In the genomic region with DNA sequence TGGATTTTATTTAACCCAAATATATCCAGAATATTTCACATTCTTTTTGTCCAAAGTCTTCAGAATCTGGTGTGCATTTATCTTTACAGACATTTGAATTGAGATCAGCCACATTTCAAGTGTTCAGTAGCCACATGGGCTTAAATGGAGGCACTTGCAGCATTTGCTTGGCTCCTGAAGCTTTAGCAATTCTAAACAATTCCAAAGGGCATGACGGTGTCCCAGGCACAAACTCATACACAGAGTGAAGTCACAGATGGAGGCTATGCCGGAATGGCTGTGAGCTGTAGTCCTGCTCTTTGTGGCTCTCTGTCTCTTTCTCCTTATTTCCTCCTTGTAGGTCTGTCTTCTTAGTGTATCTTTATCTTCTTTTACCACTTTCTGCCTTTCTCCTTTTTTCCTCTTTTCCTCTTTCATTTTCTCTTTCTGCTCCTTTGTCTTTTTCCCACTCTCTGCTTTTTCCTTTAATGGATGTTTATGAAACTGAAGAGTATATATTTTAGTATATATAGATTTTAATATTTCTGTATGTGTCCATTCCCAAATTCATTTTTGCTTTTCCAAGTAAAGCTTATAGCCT, we compare ENCODE assay signal across 25 cellular contexts. TPM values are rescaled to one million over a fixed set of nuclear protein-coding genes. Genes with fewer than 3 reads are reported as not detected.
DNase-seq lines count a peak whose midpoint lies in the region; ATAC-seq and TF ChIP-seq lines count a peak whose summit lies in the region.
"Had no signal": no experiment of that assay in that cellular context is flagged by ENCODE, and none has a peak within 500 bp of the region (broad histone marks: within the 10 kb centered on the region; RNA-seq: fewer than 3 reads in every experiment).

No MANE protein-coding gene starts in this region.

- H3K27ac Mint-ChIP-seq in activated CD4-positive, alpha-beta T cell treated with anti-CD3 and anti-CD28 coated beads, Interleukin-2, amount 10 ng/mL, durations not matched to agents 24 days and 14 days, result peak overlapping the region; percentile 14
- H3K27ac Mint-ChIP-seq in activated naive CD8-positive, alpha-beta T cell treated with anti-CD3 and anti-CD28 coated beads for 36 hours, result peak overlapping the region; percentile 91
- H3K27ac Mint-ChIP-seq: GM23338 had no signal

- H3K36me3 ChIP-seq in right lobe of liver (no peaks in the 10 kb centered on the region), tibial artery (peaks cover 0 to 18% (median 0%) of the 10 kb centered on the region in 3 donors)

- H3K27me3 ChIP-seq in right lobe of liver, result no peaks in the 10 kb centered on the region
- no peaks in the 10 kb centered on the region for H3K27me3 ChIP-seq in tibial artery

- peaks cover 0 to 54% (median 10%) of the 10 kb centered on the region in 4 donors for H3K4me1 ChIP-seq in right lobe of liver
- H3K4me1 ChIP-seq in tibial artery, result peaks cover 0 to 57% (median 25%) of the 10 kb centered on the region in 4 donors

- H3K9me3 ChIP-seq in right lobe of liver, result no peaks in the 10 kb centered on the region
- no peaks in the 10 kb centered on the region for H3K9me3 ChIP-seq in tibial artery

- TF ChIP-seq POLR2A in right lobe of liver (IDR thresholded peaks at IDR 0.05), result peak; percentile 27

- TF ChIP-seq CTCF in right lobe of liver (IDR thresholded peaks at IDR 0.05) (no peak), tibial artery (IDR thresholded peaks at IDR 0.05) (no peak)

- H3K9me3 Mint-ChIP-seq in activated CD4-positive, alpha-beta T cell treated with anti-CD3 and anti-CD28 coated beads, Interleukin-2, amount 10 ng/mL, durations not matched to agents 24 days and 14 days, result no peaks in the 10 kb centered on the region
- no peaks in the 10 kb centered on the region for H3K9me3 Mint-ChIP-seq in activated naive CD8-positive, alpha-beta T cell treated with anti-CD3 and anti-CD28 coated beads for 36 hours
- H3K9me3 Mint-ChIP-seq: CD4-positive, alpha-beta memory T cell; GM23338 had no signal

- WGBS in right lobe of liver (ENCODE audit: insufficient coverage, low coverage, low lambda C conversion rate, missing lambda C conversion rate), result no CpG with 5 or more reads among the region's 2 CpGs

- intact Hi-C loops in activated CD4-positive, alpha-beta T cell treated with anti-CD3 and anti-CD28 coated beads, Interleukin-2, amount 10 ng/mL, durations not matched to agents 24 days and 14 days (cut with micrococcal nuclease), result no loop called here
- intact Hi-C loops in right lobe of liver (cut with DNase I), result no loop called here
- intact Hi-C loops in tibial artery (cut with DNase I; ENCODE audit: low total_unique reads), result loop anchor here (10.0 kb wide), 1 partner anchor 171 kb away; no protein-coding TSS in a partner anchor

- no peaks in the 10 kb centered on the region for H3K27me3 Mint-ChIP-seq in activated CD4-positive, alpha-beta T cell treated with anti-CD3 and anti-CD28 coated beads, Interleukin-2, amount 10 ng/mL, durations not matched to agents 24 days and 14 days
- H3K27me3 Mint-ChIP-seq in activated naive CD8-positive, alpha-beta T cell treated with anti-CD3 and anti-CD28 coated beads for 36 hours, result no peaks in the 10 kb centered on the region
- H3K27me3 Mint-ChIP-seq: CD4-positive, alpha-beta memory T cell had no signal

- peak overlapping the region; percentile 49 to 77 (median 72) for H3K27ac ChIP-seq in right lobe of liver
- peak overlapping the region; percentile 57 to 82 for H3K27ac ChIP-seq in tibial artery
- H3K27ac ChIP-seq: 22Rv1, PC-9, WERI-Rb-1 had no signal

- no peak for DNase-seq in activated CD4-positive, alpha-beta T cell treated with anti-CD3 and anti-CD28 coated beads, Interleukin-2, amount 10 ng/mL, durations not matched to agents 24 days and 14 days
- no peak for DNase-seq in activated CD4-positive, alpha-beta T cell treated with anti-CD3 and anti-CD28 coated beads, Interleukin-2, amount 50 U/mL, for 4 hours
- no peak for DNase-seq in activated naive CD8-positive, alpha-beta T cell treated with anti-CD3 and anti-CD28 coated beads for 36 hours
- DNase-seq in right lobe of liver (peak in 2 of 3 donors; percentile 22 to 51), tibial artery (no peak), DMS 273 (lab: John Stamatoyannopoulos, UW; ENCODE audit: unreplicated experiment) (no peak)
- DNase-seq in activated CD4-positive, alpha-beta T cell treated with anti-CD3 and anti-CD28 coated beads for 48 hours, result no peak
- DNase-seq: activated CD4-positive, alpha-beta T cell treated with anti-CD3 and anti-CD28 coated beads, Interleukin-2, amount 50 U/mL, for 1 hour; activated CD8-positive, alpha-beta memory T cell treated with anti-CD3 and anti-CD28 coated beads, Interleukin-2, amount 50 U/mL, for 48 hours; activated effector memory CD4-positive, alpha-beta T cell treated with anti-CD3 and anti-CD28 coated beads, Interleukin-2, amount 50 U/mL, for 16 hours; anterior cingulate cortex; caudate nucleus; CD4-positive, alpha-beta memory T cell; GDM1; head of caudate nucleus; KBM-7; kidney glomerular epithelial cell; mammary epithelial cell; NCI-H510A treated with DMSO at 0.1 percent for 48 hours; PC-9; SHP77; WERI-Rb-1 had no signal

- peaks cover 34% of the 10 kb centered on the region for H3K4me1 Mint-ChIP-seq in activated CD4-positive, alpha-beta T cell treated with anti-CD3 and anti-CD28 coated beads, Interleukin-2, amount 10 ng/mL, durations not matched to agents 24 days and 14 days
- peaks cover 87% of the 10 kb centered on the region for H3K4me1 Mint-ChIP-seq in activated naive CD8-positive, alpha-beta T cell treated with anti-CD3 and anti-CD28 coated beads for 36 hours

- no peak overlapping the region for H3K4me3 Mint-ChIP-seq in activated CD4-positive, alpha-beta T cell treated with anti-CD3 and anti-CD28 coated beads, Interleukin-2, amount 10 ng/mL, durations not matched to agents 24 days and 14 days
- no peak overlapping the region for H3K4me3 Mint-ChIP-seq in activated naive CD8-positive, alpha-beta T cell treated with anti-CD3 and anti-CD28 coated beads for 36 hours
- H3K4me3 Mint-ChIP-seq: CD4-positive, alpha-beta memory T cell; GM23338 had no signal

- H3K36me3 Mint-ChIP-seq in activated CD4-positive, alpha-beta T cell treated with anti-CD3 and anti-CD28 coated beads, Interleukin-2, amount 10 ng/mL, durations not matched to agents 24 days and 14 days (ENCODE audit: low read depth), result peaks cover 31% of the 10 kb centered on the region
- H3K36me3 Mint-ChIP-seq in activated naive CD8-positive, alpha-beta T cell treated with anti-CD3 and anti-CD28 coated beads for 36 hours, result peaks cover 45% of the 10 kb centered on the region

- ATAC-seq in right lobe of liver, result peak; percentile 55 to 66 (median 58)
- no peak for ATAC-seq in HG03521 (IDR thresholded peaks at IDR 0.05; ENCODE audit: unreplicated experiment)
- ATAC-seq: GM23338 had no signal

- H3K4me3 ChIP-seq in right lobe of liver (no peak overlapping the region), tibial artery (no peak overlapping the region)
- H3K4me3 ChIP-seq: GM23338, PC-9 had no signal

RNA-seq across cellular contexts. Expression of gene AGBL3, which starts 7.7 kb away (rescaled TPM):
- 2.0 and 3.4 TPM in 2 replicates for total RNA-seq in activated CD4-positive, alpha-beta T cell treated with anti-CD3 and anti-CD28 coated beads, Interleukin-2, amount 10 ng/mL, durations not matched to agents 24 days and 14 days
- 1 to 10 TPM; 2.2 to 3.6 TPM for total RNA-seq in activated naive CD8-positive, alpha-beta T cell treated with anti-CD3 and anti-CD28 coated beads for 36 hours
- 1 to 10 TPM; 1.2 to 3.5 (median 2.2) TPM for total RNA-seq in right lobe of liver

Comparison
In these comparisons a context has a peak if more than half of its experiments do, and no peak if none do; other contexts are left out.
1. DNase-seq: peak in right lobe of liver (2 of 3); none in activated CD4-positive, alpha-beta T cell treated with anti-CD3 and anti-CD28 coated beads, Interleukin-2, amount 10 ng/mL, durations not matched to agents 24 days and 14 days (single experiment), activated CD4-positive, alpha-beta T cell treated with anti-CD3 and anti-CD28 coated beads, Interleukin-2, amount 50 U/mL, for 4 hours (0 of 2), activated naive CD8-positive, alpha-beta T cell treated with anti-CD3 and anti-CD28 coated beads for 36 hours (single experiment), tibial artery (0 of 2), DMS 273 (single experiment) and activated CD4-positive, alpha-beta T cell treated with anti-CD3 and anti-CD28 coated beads for 48 hours (single experiment).